8 cellular contexts compared by ENCODE assay signal in genomic region chr18:70464343-70465114, GRCh38.
A peak's percentile ranks its signal among the peaks of the same experiment; 100 is the strongest.
DNase-seq lines count a peak whose midpoint lies in the region; ATAC-seq and TF ChIP-seq lines count a peak whose summit lies in the region.

No MANE protein-coding gene starts in this region.

- no peak overlapping the region for H3K27ac Mint-ChIP-seq in CD8-positive, alpha-beta memory T cell
- no peak overlapping the region for H3K27ac Mint-ChIP-seq in activated T-helper 2 cell treated with anti-CD3 and anti-CD28 coated beads, Interferon-gamma antibody, Interleukin-2, Interleukin-4, amounts not matched to agents 10 μg/mL and 5 μg/mL and 100 μg/mL, durations not matched to agents 14 hours and 24 hours and 36 hours
- H3K27ac Mint-ChIP-seq in naive thymus-derived CD8-positive, alpha-beta T cell: peak overlapping the region in 4 of 10 donors; percentile 11 to 78 (median 44)

- peaks cover 23 to 34% of the 10 kb centered on the region in 2 donors for H3K27me3 Mint-ChIP-seq in CD8-positive, alpha-beta memory T cell
- peaks cover 19% of the 10 kb centered on the region for H3K27me3 Mint-ChIP-seq in activated T-helper 2 cell treated with anti-CD3 and anti-CD28 coated beads, Interferon-gamma antibody, Interleukin-2, Interleukin-4, amounts not matched to agents 10 μg/mL and 5 μg/mL and 100 μg/mL, durations not matched to agents 14 hours and 24 hours and 36 hours (ENCODE audit: low read depth)
- H3K27me3 Mint-ChIP-seq in naive thymus-derived CD8-positive, alpha-beta T cell: peaks cover 0 to 21% (median 10%) of the 10 kb centered on the region in 5 donors

- H3K27ac ChIP-seq in CD8-positive, alpha-beta memory T cell (ENCODE audit: low read depth, low read length): no peak overlapping the region
- H3K27ac ChIP-seq in thyroid gland: no peak overlapping the region

- TF ChIP-seq CTCF in thyroid gland (IDR thresholded peaks at IDR 0.05): peak in 3 of 6 experiments; percentile 12 to 29 (median 26)

- no peaks in the 10 kb centered on the region for H3K36me3 ChIP-seq in CD8-positive, alpha-beta memory T cell (ENCODE audit: insufficient read depth, low read length)
- H3K36me3 ChIP-seq in thyroid gland: no peaks in the 10 kb centered on the region

- intact Hi-C loops in activated T-helper 2 cell treated with anti-CD3 and anti-CD28 coated beads, Interferon-gamma antibody, Interleukin-2, Interleukin-4, amounts not matched to agents 10 μg/mL and 5 μg/mL and 100 μg/mL, durations not matched to agents 14 hours and 24 hours and 36 hours (cut with micrococcal nuclease): no loop called here
- intact Hi-C loops in thyroid gland (cut with DNase I): no loop called here

- no peaks in the 10 kb centered on the region for H3K27me3 ChIP-seq in CD8-positive, alpha-beta memory T cell (ENCODE audit: insufficient read depth, low read length, poor library complexity, severe bottlenecking)
- H3K27me3 ChIP-seq in thyroid gland: no peaks in the 10 kb centered on the region

- WGBS in thyroid gland, 2 donors: 19 to 23% methylated on average over 14 to 16 of the region's 18 CpGs

- TF ChIP-seq POLR2A in thyroid gland (IDR thresholded peaks at IDR 0.05): no peak

- peak overlapping the region in 6 of 7 donors; percentile 49 to 72 (median 58) for H3K4me3 Mint-ChIP-seq in CD8-positive, alpha-beta memory T cell
- H3K4me3 Mint-ChIP-seq in activated T-helper 2 cell treated with anti-CD3 and anti-CD28 coated beads, Interferon-gamma antibody, Interleukin-2, Interleukin-4, amounts not matched to agents 10 μg/mL and 5 μg/mL and 100 μg/mL, durations not matched to agents 14 hours and 24 hours and 36 hours (ENCODE audit: low read depth): peak overlapping the region; percentile 45
- peak overlapping the region; percentile 60 to 87 (median 80) for H3K4me3 Mint-ChIP-seq in naive thymus-derived CD8-positive, alpha-beta T cell

- no peaks in the 10 kb centered on the region for H3K36me3 Mint-ChIP-seq in CD8-positive, alpha-beta memory T cell
- no peaks in the 10 kb centered on the region for H3K36me3 Mint-ChIP-seq in activated T-helper 2 cell treated with anti-CD3 and anti-CD28 coated beads, Interferon-gamma antibody, Interleukin-2, Interleukin-4, amounts not matched to agents 10 μg/mL and 5 μg/mL and 100 μg/mL, durations not matched to agents 14 hours and 24 hours and 36 hours (ENCODE audit: low read depth)
- no peaks in the 10 kb centered on the region for H3K36me3 Mint-ChIP-seq in naive thymus-derived CD8-positive, alpha-beta T cell

- H3K4me3 ChIP-seq in CD8-positive, alpha-beta memory T cell (ENCODE audit: low read length): peak overlapping the region; percentile 24
- H3K4me3 ChIP-seq in thyroid gland (replicated peaks in 1 of 3): no peak overlapping the region

- no peaks in the 10 kb centered on the region for H3K4me1 ChIP-seq in CD8-positive, alpha-beta memory T cell (ENCODE audit: insufficient read depth, low read length)
- peaks cover 5 to 7% of the 10 kb centered on the region in 2 donors for H3K4me1 ChIP-seq in thyroid gland

- POLR2A ChIA-PET in CD8-positive, alpha-beta memory T cell (lab: Charles Lee): no interaction called here
- POLR2A ChIA-PET in naive thymus-derived CD8-positive, alpha-beta T cell (lab: Charles Lee): no interaction called here

- DNase-seq in CD8-positive, alpha-beta memory T cell: peak in 2 of 5 donors; percentile 9 to 26
- DNase-seq in HK-2 (ENCODE audit: unreplicated experiment): peak; percentile 61
- peak; percentile 38 to 60 for DNase-seq in NOMO-1 (lab: John Stamatoyannopoulos, UW; ENCODE audit: unreplicated experiment in 2 of 2)
- no peak for DNase-seq in activated T-helper 2 cell treated with anti-CD3 and anti-CD28 coated beads, Interferon-gamma antibody, Interleukin-2, Interleukin-4, amounts not matched to agents 10 μg/mL and 5 μg/mL and 100 μg/mL, durations not matched to agents 14 hours and 24 hours and 36 hours (ENCODE audit: low spot score)
- DNase-seq in foreskin melanocyte: peak; percentile 66
- peak in 9 of 10 donors; percentile 2 to 32 (median 25) for DNase-seq in naive thymus-derived CD8-positive, alpha-beta T cell
- DNase-seq in thyroid gland: peak; percentile 77 to 83

- peak in 1 of 2 donors; percentile 43 for ATAC-seq in naive thymus-derived CD8-positive, alpha-beta T cell
- ATAC-seq in GM21786 (IDR thresholded peaks at IDR 0.05; ENCODE audit: unreplicated experiment): no peak

- no peaks in the 10 kb centered on the region for H3K9me3 ChIP-seq in CD8-positive, alpha-beta memory T cell (ENCODE audit: low read length)
- no peaks in the 10 kb centered on the region for H3K9me3 ChIP-seq in thyroid gland

- CTCF ChIA-PET in CD8-positive, alpha-beta memory T cell (lab: Charles Lee): no interaction called here

- H3K9me3 Mint-ChIP-seq in CD8-positive, alpha-beta memory T cell: peaks cover 0 to 1% (median 0%) of the 10 kb centered on the region in 5 donors
- no peaks in the 10 kb centered on the region for H3K9me3 Mint-ChIP-seq in activated T-helper 2 cell treated with anti-CD3 and anti-CD28 coated beads, Interferon-gamma antibody, Interleukin-2, Interleukin-4, amounts not matched to agents 10 μg/mL and 5 μg/mL and 100 μg/mL, durations not matched to agents 14 hours and 24 hours and 36 hours
- H3K9me3 Mint-ChIP-seq in naive thymus-derived CD8-positive, alpha-beta T cell: peaks cover 0 to 3% (median 0%) of the 10 kb centered on the region in 9 donors

- peaks cover 3 to 9% (median 7%) of the 10 kb centered on the region in 3 donors for H3K4me1 Mint-ChIP-seq in CD8-positive, alpha-beta memory T cell
- H3K4me1 Mint-ChIP-seq in activated T-helper 2 cell treated with anti-CD3 and anti-CD28 coated beads, Interferon-gamma antibody, Interleukin-2, Interleukin-4, amounts not matched to agents 10 μg/mL and 5 μg/mL and 100 μg/mL, durations not matched to agents 14 hours and 24 hours and 36 hours (ENCODE audit: low read depth): peaks cover 3% of the 10 kb centered on the region
- H3K4me1 Mint-ChIP-seq in naive thymus-derived CD8-positive, alpha-beta T cell: peaks cover 3 to 8% (median 8%) of the 10 kb centered on the region in 4 donors
